Comparison of ENCODE assay signal across 8 cellular contexts in genomic region chr1:827221-828063, GRCh38.
DNase-seq lines count a peak whose midpoint lies in the region; ATAC-seq and TF ChIP-seq lines count a peak whose summit lies in the region.
"Not testable (repeated sequence)": the region's sequence is repeated elsewhere in the genome, so short reads cannot be mapped to it uniquely, and the experiment has no call there.

No MANE protein-coding gene starts in this region.

- TF ChIP-seq CTCF in GM13976 (IDR thresholded peaks at IDR 0.05; ENCODE audit: borderline replicate concordance, control extremely low read depth, extremely low read depth, insufficient read depth, missing control alignments); adrenal gland (IDR thresholded peaks at IDR 0.05); left ventricle myocardium inferior (IDR thresholded peaks at IDR 0.05; ENCODE audit: borderline replicate concordance); upper lobe of right lung (IDR thresholded peaks at IDR 0.05): not testable (repeated sequence)

- not testable (repeated sequence) for H3K9me3 ChIP-seq in adrenal gland (replicated peaks in 1 of 3); left ventricle myocardium inferior (replicated peaks); upper lobe of right lung

- not testable (repeated sequence) for H3K4me1 ChIP-seq in adrenal gland (replicated peaks in 1 of 2)
- H3K4me1 ChIP-seq in left ventricle myocardium inferior: peaks cover 38% of the 10 kb centered on the region
- peaks cover 13% of the 10 kb centered on the region for H3K4me1 ChIP-seq in upper lobe of right lung

- WGBS in adrenal gland, 4 donors: 0 to 1% (median 1%) methylated on average over 4 to 66 of the region's 105 CpGs

- intact Hi-C loops in adrenal gland (cut with DNase I); left ventricle myocardium inferior (cut with micrococcal nuclease); posterior vena cava (cut with DNase I); upper lobe of right lung (cut with DNase I): not testable (repeated sequence)

- DNase-seq in GM13976 (ENCODE audit: low spot score) (peak; percentile 87), NCI-H1417 (lab: John Stamatoyannopoulos, UW) (peak; percentile 86 to 92 (median 89)), T follicular helper cell (ENCODE audit: low read depth) (peak; percentile 92), adrenal gland (peak; percentile 95 to 98 (median 98)), left ventricle myocardium inferior (peak; percentile 99), posterior vena cava (ENCODE audit: low spot score) (peak; percentile 99), upper lobe of right lung (peak; percentile 100)

- TF ChIP-seq POLR2A in adrenal gland (IDR thresholded peaks at IDR 0.05): peak in 1 of 2 donors; percentile 77

- in situ Hi-C loops in GM13976 (cut with MboI; ENCODE audit: low sequenced_read_pairs, unreplicated experiment): not testable (repeated sequence)

- H3K4me3 ChIP-seq in adrenal gland (peak overlapping the region; percentile 22 to 78 (median 49)), left ventricle myocardium inferior (peak overlapping the region; percentile 76), upper lobe of right lung (peak overlapping the region; percentile 68)

- H3K27ac ChIP-seq in adrenal gland (peak overlapping the region; percentile 78 to 99 (median 92)), left ventricle myocardium inferior (replicated peaks) (peak overlapping the region; percentile 97), upper lobe of right lung (peak overlapping the region; percentile 92)

- ATAC-seq in HG02798 (IDR thresholded peaks at IDR 0.05; ENCODE audit: poor library complexity, unreplicated experiment) (peak; percentile 86), upper lobe of right lung (peak; percentile 98)

- H3K36me3 ChIP-seq in adrenal gland (replicated peaks in 1 of 2); left ventricle myocardium inferior; upper lobe of right lung: not testable (repeated sequence)

- not testable (repeated sequence) for H3K27me3 ChIP-seq in adrenal gland; left ventricle myocardium inferior (ENCODE audit: low read depth); upper lobe of right lung

Comparison
In these comparisons a context has a peak if more than half of its experiments do, and no peak if none do; other contexts are left out.
1. Peak in every context shown above with its lines: DNase-seq, ATAC-seq, H3K4me3 ChIP-seq and H3K27ac ChIP-seq.